20 cellular contexts compared by ENCODE assay signal in genomic region chr5:30878751-30879150, GRCh38.
"Had no signal": no experiment of that assay in that cellular context is flagged by ENCODE, and none has a peak within 500 bp of the region (broad histone marks: within the 10 kb centered on the region; RNA-seq: fewer than 3 reads in every experiment).

No MANE protein-coding gene starts in this region.

- H3K27me3 ChIP-seq: adrenal gland, Peyer's patch, SJSA1 had no signal

- H3K4me3 ChIP-seq: adrenal gland, Peyer's patch, SJSA1 had no signal

- H3K27ac ChIP-seq: adrenal gland, Peyer's patch, SJSA1 had no signal

- ATAC-seq: activated CD4-positive, CD25-positive, alpha-beta regulatory T cell treated with anti-CD3 and anti-CD28 coated beads, Interleukin-2, amount 50 U/mL, for 24 hours; activated CD8-positive, alpha-beta T cell treated with anti-CD3 and anti-CD28 coated beads, Interleukin-2, amount 10 ng/mL, durations not matched to agents 7 days and 5 days had no signal

- DNase-seq: activated CD4-positive, alpha-beta T cell treated with anti-CD3 and anti-CD28 coated beads for 4 hours; activated CD8-positive, alpha-beta memory T cell treated with anti-CD3 and anti-CD28 coated beads, Interleukin-2, amount 50 U/mL, for 48 hours; activated CD8-positive, alpha-beta T cell treated with anti-CD3 and anti-CD28 coated beads, Interleukin-2, amount 10 ng/mL, durations not matched to agents 7 days and 5 days; activated naive CD4-positive, alpha-beta T cell treated with anti-CD3 and anti-CD28 coated beads, Interleukin-2, amount 50 U/mL, for 16 hours; activated naive CD8-positive, alpha-beta T cell treated with anti-CD3 and anti-CD28 coated beads, Interleukin-2, amount 10 ng/mL, durations not matched to agents 7 days and 5 days; activated T-cell treated with anti-CD3 and anti-CD28 coated beads, Interleukin-2, amount 50 U/mL, for 1 hour; adrenal gland; anterior cingulate cortex; caudate nucleus; NCI-H1092; NCI-H1417; NCI-H1694; NCI-H2029 treated with DMSO at 0.1 percent for 48 hours; NCI-H345; NCI-H510A treated with DMSO at 0.1 percent for 48 hours; NCI-H69; Peyer's patch; SHP77 had no signal

- H3K9me3 ChIP-seq: adrenal gland, Peyer's patch, SJSA1 had no signal

- H3K4me1 ChIP-seq: adrenal gland, Peyer's patch, SJSA1 had no signal

- H3K36me3 ChIP-seq: adrenal gland, Peyer's patch, SJSA1 had no signal
